Comparison of ENCODE assay signal across 11 cellular contexts in the genomic region with DNA sequence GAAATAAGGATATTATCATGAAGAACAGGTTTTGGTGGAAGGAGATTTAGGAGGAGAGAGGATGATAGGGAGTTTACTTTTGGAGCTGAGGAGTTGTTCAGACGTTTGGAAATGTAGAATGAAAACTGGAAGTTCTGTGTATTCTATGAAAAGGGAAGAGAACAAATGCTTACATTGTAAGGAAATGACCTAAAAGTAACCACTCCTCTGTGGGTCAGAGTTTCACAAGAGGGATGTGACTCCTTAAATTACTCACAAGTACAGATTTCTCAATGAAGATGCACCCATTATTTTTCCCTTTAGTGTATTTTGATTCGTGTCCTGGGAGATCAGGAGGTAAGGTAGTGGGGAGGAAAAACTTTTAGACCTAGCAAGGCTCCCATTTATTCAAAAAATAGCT. TPM values are rescaled to one million over a fixed set of nuclear protein-coding genes. Genes with fewer than 3 reads are reported as not detected.
DNase-seq lines count a peak whose midpoint lies in the region; ATAC-seq, FAIRE-seq and TF ChIP-seq lines count a peak whose summit lies in the region.
"Had no signal": no experiment of that assay in that cellular context is flagged by ENCODE, and none has a peak within 500 bp of the region (broad histone marks: within the 10 kb centered on the region; RNA-seq: fewer than 3 reads in every experiment).

No MANE protein-coding gene starts in this region.

- DNase-seq in GM12865 (ENCODE audit: low read depth) (peak; percentile 40), NOMO-1 treated with dmso at 0.1 percent for 144 hours (lab: John Stamatoyannopoulos, UW; ENCODE audit: unreplicated experiment) (peak; percentile 69), dorsolateral prefrontal cortex (no peak), gastrocnemius medialis (no peak), pancreas (no peak), NCI-H1436 treated with DMSO at 0.1 percent for 48 hours (lab: John Stamatoyannopoulos, UW) (no peak)
- DNase-seq in activated CD4-positive, alpha-beta T cell treated with anti-CD3 and anti-CD28 coated beads for 1 hour: no peak
- DNase-seq: activated CD4-positive, alpha-beta T cell treated with anti-CD3 and anti-CD28 coated beads, Interleukin-2, amount 50 U/mL, for 48 hours; hippocampal formation; NCI-H1092 had no signal

- 48 to 51% methylated on average over 2 of the region's 2 CpGs for WGBS in pancreas, 2 donors

- ATAC-seq in gastrocnemius medialis (no peak), pancreas (no peak), GM21526 (IDR thresholded peaks at IDR 0.05; ENCODE audit: low FRiP score, unreplicated experiment) (no peak)

- in situ Hi-C loops in gastrocnemius medialis (cut with MboI; ENCODE audit: low sequenced_read_pairs in 4 of 4): no loop called here

- intact Hi-C loops in dorsolateral prefrontal cortex (cut with DNase I) (loop anchor here in 1 of 2 donors (5.0 to 10.0 kb wide), 2 partner anchors 58 to 80 kb away; no protein-coding TSS in a partner anchor), gastrocnemius medialis (cut with DNase I; ENCODE audit: low total_unique reads) (no loop called here), pancreas (cut with DNase I) (no loop called here)

- H3K36me3 ChIP-seq in gastrocnemius medialis (no peaks in the 10 kb centered on the region), pancreas (no peaks in the 10 kb centered on the region)

- H3K4me1 ChIP-seq in gastrocnemius medialis (peaks cover 50 to 63% of the 10 kb centered on the region in 2 donors), pancreas (peaks cover 14 to 27% (median 25%) of the 10 kb centered on the region in 3 donors)

- H3K27me3 ChIP-seq in dorsolateral prefrontal cortex (no peaks in the 10 kb centered on the region), gastrocnemius medialis (no peaks in the 10 kb centered on the region), pancreas (no peaks in the 10 kb centered on the region)

- no peaks in the 10 kb centered on the region for H3K9me3 ChIP-seq in gastrocnemius medialis
- no peaks in the 10 kb centered on the region for H3K9me3 ChIP-seq in pancreas

- no peak for FAIRE-seq in pancreas (lab: Jason Lieb, UNC)

- TF ChIP-seq POLR2A in gastrocnemius medialis (IDR thresholded peaks at IDR 0.05): peak in 1 of 2 donors; percentile 24

- TF ChIP-seq CTCF in GM12865 (IDR thresholded peaks at IDR 0.05; ENCODE audit: insufficient read depth, low read depth, low read length, missing control alignments) (no peak), dorsolateral prefrontal cortex (IDR thresholded peaks at IDR 0.05 in 54 of 56, conservative IDR thresholded peaks at IDR 0.05 in 2 of 56; ENCODE audit: low read depth in 1 of 56, partially characterized antibody in 56 of 56) (no peak), gastrocnemius medialis (IDR thresholded peaks at IDR 0.05 in 4 of 5, conservative IDR thresholded peaks at IDR 0.05 in 1 of 5) (no peak), pancreas (IDR thresholded peaks at IDR 0.05) (no peak)

- H3K4me3 ChIP-seq in GM12865 (ENCODE audit: low read depth, low read length): no peak overlapping the region
- H3K4me3 ChIP-seq in dorsolateral prefrontal cortex: peak overlapping the region in 17 of 59 donors; percentile 1 to 94 (median 88)
- H3K4me3 ChIP-seq in gastrocnemius medialis: no peak overlapping the region
- no peak overlapping the region for H3K4me3 ChIP-seq in pancreas

- H3K27ac ChIP-seq in dorsolateral prefrontal cortex (peak overlapping the region in 48 of 59 donors; percentile 1 to 100 (median 99)), gastrocnemius medialis (peak overlapping the region; percentile 91 to 98 (median 96)), pancreas (no peak overlapping the region)

RNA-seq across cellular contexts. Expression of gene RNF13, which starts 4.0 kb away (rescaled TPM):
- total RNA-seq in dorsolateral prefrontal cortex (100 to 1,000 TPM in 105 of 120 experiments, 10 to 100 TPM in 15; 80.2 to 336 (median 136) TPM), gastrocnemius medialis (10 to 100 TPM; 48.3 to 63.6 (median 56.9) TPM), pancreas (10 to 100 TPM; 28.9 to 51.9 (median 37.2) TPM)
- 10 to 100 TPM; 18.1 to 35.4 TPM for polyA plus RNA-seq in pancreas

RNA-seq across cellular contexts. Expression of gene ANKUB1, which starts 24.6 kb away (rescaled TPM):
- total RNA-seq in dorsolateral prefrontal cortex: 1 to 10 TPM in 2 of 120 experiments, under 1 TPM in 22, not detected in 96; 0.20 to 1.4 (median 0.36) TPM
- not detected for total RNA-seq in gastrocnemius medialis
- not detected for total RNA-seq in pancreas
- polyA plus RNA-seq in pancreas: not detected

Comparison
In these comparisons a context has a peak if more than half of its experiments do, and no peak if none do; other contexts are left out.
1. DNase-seq: peak in GM12865 (single experiment) and NOMO-1 treated with dmso at 0.1 percent for 144 hours (single experiment); none in dorsolateral prefrontal cortex (0 of 10), gastrocnemius medialis (0 of 2), pancreas (0 of 6), NCI-H1436 treated with DMSO at 0.1 percent for 48 hours (single experiment) and activated CD4-positive, alpha-beta T cell treated with anti-CD3 and anti-CD28 coated beads for 1 hour (single experiment).
2. H3K27ac ChIP-seq: peak in dorsolateral prefrontal cortex (48 of 59) and gastrocnemius medialis (4 of 4); none in pancreas (0 of 4).